9 cellular contexts compared by ENCODE assay signal in the genomic region with DNA sequence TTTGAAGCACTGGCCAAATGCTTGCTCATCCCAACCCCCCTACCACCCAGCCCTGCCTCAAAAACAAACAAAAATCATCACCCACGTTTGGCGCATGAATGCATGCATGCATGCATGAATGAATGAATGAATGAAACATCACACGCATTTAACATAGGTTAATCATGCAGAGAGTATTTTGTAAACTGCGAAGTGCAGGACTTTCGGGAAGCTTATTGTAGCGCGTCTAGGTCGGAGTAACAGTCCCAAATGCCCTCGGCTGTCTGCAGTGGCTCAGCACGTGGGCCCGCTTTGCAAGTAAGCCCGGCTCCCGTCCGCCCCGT. TPM values are rescaled to one million over a fixed set of nuclear protein-coding genes. Genes with fewer than 3 reads are reported as not detected.
DNase-seq lines count a peak whose midpoint lies in the region; ATAC-seq and TF ChIP-seq lines count a peak whose summit lies in the region.
"Had no signal": no experiment of that assay in that cellular context is flagged by ENCODE, and none has a peak within 500 bp of the region (broad histone marks: within the 10 kb centered on the region; RNA-seq: fewer than 3 reads in every experiment).

No MANE protein-coding gene starts in this region.

- H3K27ac Mint-ChIP-seq in activated T-helper 2 cell treated with anti-CD3 and anti-CD28 coated beads, Interferon-gamma antibody, Interleukin-2, Interleukin-4, amounts not matched to agents 10 μg/mL and 5 μg/mL and 100 μg/mL, durations not matched to agents 14 hours and 24 hours and 36 hours, result no peak overlapping the region

- peak overlapping the region; percentile 49 for H3K4me3 Mint-ChIP-seq in activated T-helper 2 cell treated with anti-CD3 and anti-CD28 coated beads, Interferon-gamma antibody, Interleukin-2, Interleukin-4, amounts not matched to agents 10 μg/mL and 5 μg/mL and 100 μg/mL, durations not matched to agents 14 hours and 24 hours and 36 hours (ENCODE audit: low read depth)

- DNase-seq in NCI-H146 treated with DMSO at 0.1 percent for 48 hours (lab: John Stamatoyannopoulos, UW; ENCODE audit: unreplicated experiment) (peak; percentile 55), NCI-H146 (lab: John Stamatoyannopoulos, UW) (no peak), osteoblast (ENCODE audit: insufficient read length, low spot score, missing footprints) (no peak), GM03348 (ENCODE audit: low spot score) (no peak)
- no peak for DNase-seq in activated T-helper 2 cell treated with anti-CD3 and anti-CD28 coated beads, Interferon-gamma antibody, Interleukin-2, Interleukin-4, amounts not matched to agents 10 μg/mL and 5 μg/mL and 100 μg/mL, durations not matched to agents 14 hours and 24 hours and 36 hours (ENCODE audit: low spot score)
- DNase-seq in stimulated activated CD4-positive, alpha-beta T cell treated with anti-CD3 and anti-CD28 coated beads, Interleukin-12 subunit alpha, Interleukin-12 subunit beta, amount 100 ng/mL, for 4 hours, result no peak

- no peaks in the 10 kb centered on the region for H3K9me3 ChIP-seq in osteoblast (ENCODE audit: low read depth, low read length)
- H3K9me3 ChIP-seq: tibial artery had no signal

- peak overlapping the region; percentile 21 for H2AFZ ChIP-seq in osteoblast (ENCODE audit: low read length)

- no peak overlapping the region for H3K4me3 ChIP-seq in osteoblast (ENCODE audit: insufficient read depth, low read length)

- TF ChIP-seq CTCF in osteoblast (IDR thresholded peaks at IDR 0.05; ENCODE audit: extremely low read depth, low read depth, low read length), result no peak

- peaks cover 13% of the 10 kb centered on the region for H3K36me3 ChIP-seq in osteoblast (ENCODE audit: insufficient read depth, low read length)

- intact Hi-C loops in activated T-helper 2 cell treated with anti-CD3 and anti-CD28 coated beads, Interferon-gamma antibody, Interleukin-2, Interleukin-4, amounts not matched to agents 10 μg/mL and 5 μg/mL and 100 μg/mL, durations not matched to agents 14 hours and 24 hours and 36 hours (cut with micrococcal nuclease), result loop anchor here (1.0 to 10.0 kb wide), 2 partner anchors 157 to 409 kb away; partner anchors contain the start of genes ATP2A2 and FAM222A

- H3K9me3 Mint-ChIP-seq in activated T-helper 2 cell treated with anti-CD3 and anti-CD28 coated beads, Interferon-gamma antibody, Interleukin-2, Interleukin-4, amounts not matched to agents 10 μg/mL and 5 μg/mL and 100 μg/mL, durations not matched to agents 14 hours and 24 hours and 36 hours, result no peaks in the 10 kb centered on the region

- H3K4me2 ChIP-seq in osteoblast (ENCODE audit: insufficient read depth, low read length), result peak overlapping the region; percentile 49

- peaks cover 25% of the 10 kb centered on the region for H3K27me3 Mint-ChIP-seq in activated T-helper 2 cell treated with anti-CD3 and anti-CD28 coated beads, Interferon-gamma antibody, Interleukin-2, Interleukin-4, amounts not matched to agents 10 μg/mL and 5 μg/mL and 100 μg/mL, durations not matched to agents 14 hours and 24 hours and 36 hours (ENCODE audit: low read depth)

- no peak overlapping the region for H3K27ac ChIP-seq in osteoblast (ENCODE audit: low read depth, low read length)

- no peaks in the 10 kb centered on the region for H3K36me3 Mint-ChIP-seq in activated T-helper 2 cell treated with anti-CD3 and anti-CD28 coated beads, Interferon-gamma antibody, Interleukin-2, Interleukin-4, amounts not matched to agents 10 μg/mL and 5 μg/mL and 100 μg/mL, durations not matched to agents 14 hours and 24 hours and 36 hours (ENCODE audit: low read depth)

- TF ChIP-seq POLR2A in GM18505 (IDR thresholded peaks at IDR 0.05; ENCODE audit: borderline replicate concordance, extremely low read depth, insufficient read depth, insufficient read length), result no peak

- H4K20me1 ChIP-seq in osteoblast (ENCODE audit: insufficient read depth, low read length), result no peaks in the 10 kb centered on the region

- H3K4me1 ChIP-seq in osteoblast (ENCODE audit: insufficient read depth, low read length), result peaks cover 4% of the 10 kb centered on the region

- H3K27me3 ChIP-seq in osteoblast (ENCODE audit: insufficient read depth, low read length), result no peaks in the 10 kb centered on the region
- H3K27me3 ChIP-seq: tibial artery had no signal

- H3K79me2 ChIP-seq in osteoblast (ENCODE audit: insufficient read depth, low read length), result peaks cover 17% of the 10 kb centered on the region

- ATAC-seq in HG03108 (IDR thresholded peaks at IDR 0.05; ENCODE audit: unreplicated experiment), result peak; percentile 40
- ATAC-seq in GM18505 (IDR thresholded peaks at IDR 0.05; ENCODE audit: unreplicated experiment), result no peak

- peaks cover 10% of the 10 kb centered on the region for H3K4me1 Mint-ChIP-seq in activated T-helper 2 cell treated with anti-CD3 and anti-CD28 coated beads, Interferon-gamma antibody, Interleukin-2, Interleukin-4, amounts not matched to agents 10 μg/mL and 5 μg/mL and 100 μg/mL, durations not matched to agents 14 hours and 24 hours and 36 hours (ENCODE audit: low read depth)

RNA-seq across cellular contexts. Expression of gene IFT81, which starts 0.3 kb away (rescaled TPM):
- total RNA-seq in activated T-helper 2 cell treated with anti-CD3 and anti-CD28 coated beads, Interferon-gamma antibody, Interleukin-2, Interleukin-4, amounts not matched to agents 10 μg/mL and 5 μg/mL and 100 μg/mL, durations not matched to agents 14 hours and 24 hours and 36 hours, result 1.3 and 1.6 TPM in 2 replicates
- total RNA-seq in osteoblast, result 18.5 and 20.6 TPM in 2 replicates
